In the genomic region with DNA sequence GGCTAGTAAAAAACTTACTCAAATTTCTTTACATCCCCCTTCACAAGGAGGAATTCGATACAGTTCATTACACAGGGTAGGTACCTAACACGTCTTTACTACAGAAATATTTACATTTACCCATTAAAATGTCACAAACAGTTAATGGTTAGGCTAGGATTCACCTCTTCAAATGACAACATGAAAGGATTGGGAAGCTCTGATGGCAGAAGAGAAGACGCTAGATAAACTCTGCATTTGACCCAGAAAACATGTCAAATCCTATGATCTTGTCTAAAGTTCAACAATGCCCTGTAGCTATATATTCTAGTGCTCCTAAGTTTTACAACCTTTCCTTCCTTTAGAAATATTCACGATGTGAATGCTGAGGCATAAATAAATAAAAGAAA, we compare ENCODE assay signal across 1 cellular context.
A peak's percentile ranks its signal among the peaks of the same experiment; 100 is the strongest.
TF ChIP-seq lines count a peak whose summit lies in the region.

No MANE protein-coding gene starts in this region.

TF ChIP-seq in A549, 52 proteins besides CTCF, POLR2A, EP300 and RAD21 (continued from another document):
- TF ChIP-seq EHMT2 (IDR thresholded peaks at IDR 0.05; ENCODE audit: low read depth) (no peak), SMC3 (IDR thresholded peaks at IDR 0.05) (0 out of 3 replicates have a peak, but pooled peaks have one; percentile 27), BHLHE40 (IDR thresholded peaks at IDR 0.05; ENCODE audit: low read depth, low read length) (no peak), GATA3 (IDR thresholded peaks at IDR 0.05; ENCODE audit: borderline replicate concordance) (peak; percentile 91), RARB (CRISPR knock-in tag; IDR thresholded peaks at IDR 0.05) (peak; percentile 90; the same call in 1 of the 2 replicates), TP53 (CRISPR knock-in tag; IDR thresholded peaks at IDR 0.05) (no peak), JUNB (IDR thresholded peaks at IDR 0.05) (peak; percentile 71)
